10 cellular contexts compared by ENCODE assay signal in genomic region chr15:85443046-85443445, GRCh38.
DNase-seq lines count a peak whose midpoint lies in the region; ATAC-seq, FAIRE-seq and TF ChIP-seq lines count a peak whose summit lies in the region.
"Had no signal": no experiment of that assay in that cellular context is flagged by ENCODE, and none has a peak within 500 bp of the region (broad histone marks: within the 10 kb centered on the region; RNA-seq: fewer than 3 reads in every experiment).

No MANE protein-coding gene starts in this region.

- no TSS peak for BruUV-seq in GM12878 (replicated peaks; lab: Mats Ljungman, UMichigan)

- peaks cover 5% of the 10 kb centered on the region for H3K9me3 Mint-ChIP-seq in type B pancreatic cell

- peak overlapping the region; percentile 81 for H3K4me2 ChIP-seq in GM12878 (ENCODE audit: control insufficient read depth, insufficient read depth)

- H2AFZ ChIP-seq in GM12878 (ENCODE audit: control insufficient read depth, low read depth, low read length), result no peak overlapping the region

- no peak for TF ChIP-seq CTCF in right atrium auricular region (IDR thresholded peaks at IDR 0.05)
- TF ChIP-seq CTCF in GM12878 (IDR thresholded peaks at IDR 0.05 in 2 of 3, conservative IDR thresholded peaks at IDR 0.05 in 1 of 3; ENCODE audit: control insufficient read depth in 2 of 3, extremely low read depth in 1 of 3, insufficient read depth in 1 of 3, low read depth in 3 of 3, low read length in 3 of 3), result no peak
- TF ChIP-seq CTCF in type B pancreatic cell (conservative IDR thresholded peaks at IDR 0.05), result no peak
- TF ChIP-seq CTCF in WERI-Rb-1 (IDR thresholded peaks at IDR 0.05; ENCODE audit: low read depth, low read length), result no peak

- H3K36me3 Mint-ChIP-seq in type B pancreatic cell, result peaks cover 10% of the 10 kb centered on the region

- DNase-seq in right atrium auricular region (ENCODE audit: low spot score), result no peak
- no peak for DNase-seq in right cardiac atrium
- peak; percentile 25 for DNase-seq in GM12878 (ENCODE audit: low read depth, low spot score)
- no peak for DNase-seq in type B pancreatic cell (ENCODE audit: extremely low spot score, unreplicated experiment)
- no peak for DNase-seq in WERI-Rb-1
- DNase-seq in NCI-H2081 treated with DMSO at 0.1 percent for 48 hours (lab: John Stamatoyannopoulos, UW), result no peak
- no peak for DNase-seq in glomerular visceral epithelial cell (ENCODE audit: extremely low spot score)

- POLR2A ChIA-PET in GM12878 (lab: Charles Lee), result interaction anchor here (0.6 to 1.6 kb wide), 6 partner anchors 12 to 131 kb away, joined by 3 to 7 read pairs (median 4); no protein-coding TSS in a partner anchor

- in situ Hi-C loops in GM12878 (cut with MboI), result no loop called here

- TF ChIP-seq EP300 in GM12878 (IDR thresholded peaks at IDR 0.05; ENCODE audit: borderline replicate concordance in 1 of 2, control insufficient read depth in 1 of 2, low read depth in 2 of 2, low read length in 2 of 2), result peak; percentile 38 to 54; a peak in 1 of 4 replicates

- intact Hi-C loops in right cardiac atrium (cut with DNase I), result no loop called here
- intact Hi-C loops in GM12878 (cut with micrococcal nuclease; ENCODE audit: unreplicated experiment), result no loop called here

- peak overlapping the region; percentile 79 for H3K27ac Mint-ChIP-seq in type B pancreatic cell

- H3K4me1 ChIP-seq in right atrium auricular region, result peaks cover 0 to 48% of the 10 kb centered on the region in 2 donors
- H3K4me1 ChIP-seq in right cardiac atrium (ENCODE audit: control insufficient read depth, insufficient read depth, low read length), result no peaks in the 10 kb centered on the region
- peaks cover 28% of the 10 kb centered on the region for H3K4me1 ChIP-seq in GM12878 (ENCODE audit: control insufficient read depth, insufficient read depth, low read length)

- H3K4me3 ChIP-seq in right atrium auricular region, result no peak overlapping the region
- H3K4me3 ChIP-seq in right cardiac atrium (ENCODE audit: low read length), result no peak overlapping the region
- H3K4me3 ChIP-seq in GM12878, result peak overlapping the region; percentile 51
- H3K4me3 ChIP-seq in WERI-Rb-1 (ENCODE audit: low read depth, low read length), result no peak overlapping the region

- H4K20me1 ChIP-seq in GM12878 (ENCODE audit: control insufficient read depth, insufficient read depth), result no peaks in the 10 kb centered on the region

- H3K9ac ChIP-seq in GM12878 (ENCODE audit: control insufficient read depth, insufficient read depth, low read length), result no peak overlapping the region; the same call in 1 of the 2 replicates

- ATAC-seq in right cardiac atrium (no peak), HG03095 (IDR thresholded peaks at IDR 0.05; ENCODE audit: unreplicated experiment) (peak; percentile 56), GM12878 (peak; percentile 80)

- H3K4me3 Mint-ChIP-seq in type B pancreatic cell, result no peak overlapping the region

- no peak for TF ChIP-seq POLR2A in GM12878 (IDR thresholded peaks at IDR 0.05; ENCODE audit: low read depth, low read length)

- H3K27me3 Mint-ChIP-seq in type B pancreatic cell, result no peaks in the 10 kb centered on the region

- CTCF ChIA-PET in GM12878 (lab: Yijun Ruan, JAX), result interaction anchor here (0.7 to 4.0 kb wide), 16 partner anchors 12 to 269 kb away, joined by 3 to 19 read pairs (median 3); no protein-coding TSS in a partner anchor

- TF ChIP-seq RAD21 in GM12878 (IDR thresholded peaks at IDR 0.05; ENCODE audit: insufficient read depth, low read depth, low read length), result no peak

- no peak for FAIRE-seq in GM12878 (lab: Jason Lieb, UNC)

- H3K27me3 ChIP-seq in right atrium auricular region (no peaks in the 10 kb centered on the region), right cardiac atrium (ENCODE audit: control insufficient read depth, insufficient read depth) (no peaks in the 10 kb centered on the region), GM12878 (replicated peaks in 1 of 2; ENCODE audit: control insufficient read depth in 2 of 2, insufficient read depth in 2 of 2, low read length in 1 of 2) (no peaks in the 10 kb centered on the region), WERI-Rb-1 (ENCODE audit: insufficient read depth, low read depth, severe bottlenecking) (no peaks in the 10 kb centered on the region)

- RAD21 ChIA-PET in GM12878 (lab: Charles Lee; ENCODE audit: unreplicated experiment), result interaction anchor here (0.7 to 2.3 kb wide), 13 partner anchors 12 to 146 kb away, joined by 3 to 22 read pairs (median 6); no protein-coding TSS in a partner anchor

- peaks cover 22% of the 10 kb centered on the region for H3K4me1 Mint-ChIP-seq in type B pancreatic cell (ENCODE audit: unreplicated experiment)

- H3K9me3 ChIP-seq in right atrium auricular region, result no peaks in the 10 kb centered on the region
- H3K9me3 ChIP-seq in right cardiac atrium (ENCODE audit: control insufficient read depth, low read length), result no peaks in the 10 kb centered on the region
- H3K9me3 ChIP-seq in GM12878 (replicated peaks; ENCODE audit: control insufficient read depth, insufficient read depth, low read length), result peaks cover 6% of the 10 kb centered on the region; the same call in 2 of the 3 replicates
- no peaks in the 10 kb centered on the region for H3K9me3 ChIP-seq in WERI-Rb-1 (ENCODE audit: severe bottlenecking)

- no peaks in the 10 kb centered on the region for H3K36me3 ChIP-seq in right atrium auricular region
- no peaks in the 10 kb centered on the region; a peak in 1 of 4 replicates for H3K36me3 ChIP-seq in GM12878 (ENCODE audit: control insufficient read depth in 2 of 2, insufficient read depth in 2 of 2, low read length in 1 of 2)
- peaks cover 5% of the 10 kb centered on the region for H3K36me3 ChIP-seq in WERI-Rb-1

- peak overlapping the region; percentile 21 to 68 for H3K27ac ChIP-seq in right atrium auricular region
- H3K27ac ChIP-seq in right cardiac atrium (ENCODE audit: low read length), result no peak overlapping the region
- peak overlapping the region; percentile 66 for H3K27ac ChIP-seq in GM12878 (ENCODE audit: control insufficient read depth, insufficient read depth)
- H3K27ac ChIP-seq in WERI-Rb-1, result no peak overlapping the region; the same call in 1 of the 2 replicates
- H3K27ac ChIP-seq: C4-2B, HL-60 had no signal

- SMC1A ChIA-PET in GM12878 (lab: Charles Lee; ENCODE audit: uncharacterized antibody, unreplicated experiment), result interaction anchor here (0.6 to 6.2 kb wide), 21 partner anchors 12 to 709 kb away, joined by 3 to 73 read pairs (median 4); no protein-coding TSS in a partner anchor

- peaks cover 53% of the 10 kb centered on the region for H3K79me2 ChIP-seq in GM12878 (ENCODE audit: control insufficient read depth, insufficient read depth, low read length)

TF ChIP-seq in GM12878, 131 proteins besides CTCF, POLR2A, EP300 and RAD21 (continues in another document):
- TF ChIP-seq BACH1 (IDR thresholded peaks at IDR 0.05; ENCODE audit: borderline replicate concordance), result no peak
- no peak for TF ChIP-seq SREBF1 (IDR thresholded peaks at IDR 0.05; ENCODE audit: low read length)
- 0 out of 2 replicates have a peak, but pooled peaks have one; percentile 9 for TF ChIP-seq IKZF1 (conservative IDR thresholded peaks at IDR 0.05)
- peak; percentile 51; the same call in 1 of the 2 replicates for TF ChIP-seq SPI1 (IDR thresholded peaks at IDR 0.05; ENCODE audit: borderline replicate concordance, insufficient read depth, low read depth, low read length)
- TF ChIP-seq MTA2 (IDR thresholded peaks at IDR 0.05; ENCODE audit: low read depth), result no peak
- peak in 1 of 2 experiments; percentile 17; a peak in 2 of 4 replicates for TF ChIP-seq IKZF2 (IDR thresholded peaks at IDR 0.05)
- TF ChIP-seq FOXM1 (IDR thresholded peaks at IDR 0.05; ENCODE audit: low read depth, low read length), result 0 out of 2 replicates have a peak, but pooled peaks have one; percentile 7
- TF ChIP-seq MEF2A (IDR thresholded peaks at IDR 0.05; ENCODE audit: insufficient read depth, low read depth, low read length), result peak; percentile 54; the same call in 1 of the 2 replicates
- TF ChIP-seq RUNX3 (IDR thresholded peaks at IDR 0.05; ENCODE audit: low read length), result peak; percentile 84
- peak; percentile 40; the same call in 1 of the 2 replicates for TF ChIP-seq TBL1XR1 (IDR thresholded peaks at IDR 0.05; ENCODE audit: low read depth, low read length)
- TF ChIP-seq PAX8 (IDR thresholded peaks at IDR 0.05), result no peak
- no peak for TF ChIP-seq BHLHE40 (IDR thresholded peaks at IDR 0.05; ENCODE audit: borderline replicate concordance in 1 of 2, low read depth in 2 of 2, low read length in 1 of 2)
- TF ChIP-seq SMAD1 (IDR thresholded peaks at IDR 0.05; ENCODE audit: low read depth, partially characterized antibody), result no peak
- TF ChIP-seq CHD2 (IDR thresholded peaks at IDR 0.05; ENCODE audit: borderline replicate concordance, low read depth, low read length), result peak; percentile 30; the same call in 1 of the 2 replicates
- no peak for TF ChIP-seq ZNF592 (IDR thresholded peaks at IDR 0.05)
- TF ChIP-seq POLR2AphosphoS2 (IDR thresholded peaks at IDR 0.05; ENCODE audit: low read depth, low read length), result no peak

Comparison
In these comparisons a context has a peak if more than half of its experiments do, and no peak if none do; other contexts are left out.
1. H3K27ac ChIP-seq: peak in right atrium auricular region (2 of 2) and GM12878 (single experiment); none in right cardiac atrium (single experiment) and WERI-Rb-1 (single experiment).
2. ATAC-seq: peak in HG03095 (single experiment) and GM12878 (single experiment); none in right cardiac atrium (0 of 2).